ENCODE assay signal across 7 cellular contexts in the genomic region with DNA sequence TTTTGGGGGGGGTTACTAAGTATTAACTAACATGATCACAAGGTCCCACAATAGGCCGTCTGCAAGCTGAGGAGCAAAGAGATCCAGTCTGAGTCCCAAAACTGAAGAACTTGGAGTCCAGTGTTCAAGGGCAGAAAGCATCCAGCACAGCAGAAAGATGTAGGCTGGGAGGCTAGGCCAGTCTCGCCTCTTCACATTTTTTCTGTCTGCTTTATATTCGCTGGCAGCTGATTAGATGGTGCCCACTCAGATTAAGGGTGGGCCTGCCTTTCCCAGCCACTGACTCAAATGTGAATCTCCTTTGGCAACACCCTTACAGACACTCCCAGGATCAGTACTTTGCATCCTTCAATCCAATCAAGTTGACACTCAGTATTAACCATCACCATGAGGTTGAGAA. TPM values are rescaled to one million over a fixed set of nuclear protein-coding genes. Genes with fewer than 3 reads are reported as not detected.
"Had no signal": no experiment of that assay in that cellular context is flagged by ENCODE, and none has a peak within 500 bp of the region (broad histone marks: within the 10 kb centered on the region; RNA-seq: fewer than 3 reads in every experiment).

No MANE protein-coding gene starts in this region.

RNA-seq across cellular contexts. Expression of a gene that starts 7.2 kb away (rescaled TPM):
- total RNA-seq: GM23248, GM23338, H1, H4, H7, H9, HFFc6 had no signal
- polyA plus RNA-seq: GM23248, GM23338, H1 had no signal

RNA-seq across cellular contexts. Expression of a gene that starts 7.8 kb away (rescaled TPM):
- total RNA-seq: GM23248, GM23338, H4, H9, HFFc6 had no signal
- polyA plus RNA-seq: GM23248, GM23338 had no signal

RNA-seq across cellular contexts. Expression of a gene that starts 21.6 kb away (rescaled TPM):
- total RNA-seq: GM23248, HFFc6 had no signal
- polyA plus RNA-seq: GM23248 had no signal

RNA-seq across cellular contexts. Expression of a gene that starts 23.0 kb away (rescaled TPM):
- total RNA-seq: GM23248, GM23338, H1, H4, H7, H9, HFFc6 had no signal
- polyA plus RNA-seq: GM23248, GM23338 had no signal

RNA-seq across cellular contexts. Expression of a gene that starts 32.0 kb away (rescaled TPM):
- total RNA-seq: GM23248, GM23338, H1, H4, H7, H9, HFFc6 had no signal
- polyA plus RNA-seq: GM23248, GM23338, H1 had no signal
